In the genomic region with DNA sequence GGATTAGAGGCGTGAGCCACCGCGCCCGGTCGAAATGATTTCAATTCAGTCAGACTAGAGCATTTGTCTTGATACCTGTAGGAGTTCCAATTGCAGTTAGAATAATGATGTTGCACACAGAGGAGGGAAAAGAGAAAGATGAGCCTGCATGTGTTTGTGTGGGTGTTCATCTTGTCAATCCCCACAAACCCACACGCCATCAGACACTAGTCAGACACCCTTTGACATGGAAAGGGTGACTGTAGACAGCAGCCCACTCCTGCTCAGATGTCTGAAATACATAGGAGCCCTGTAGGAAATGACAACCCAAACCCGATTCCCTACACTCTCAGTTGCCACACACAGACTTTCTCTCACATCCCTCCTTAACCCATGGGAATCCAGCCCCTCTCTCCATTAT, we compare ENCODE assay signal across 27 cellular contexts.
"Had no signal": no experiment of that assay in that cellular context is flagged by ENCODE, and none has a peak within 500 bp of the region (broad histone marks: within the 10 kb centered on the region; RNA-seq: fewer than 3 reads in every experiment).

No MANE protein-coding gene starts in this region.

- H3K4me1 ChIP-seq: left lung, spleen had no signal

- H3K27ac ChIP-seq: coronary artery, esophagus muscularis mucosa, foreskin keratinocyte, gastroesophageal sphincter, left lung, neutrophil, parathyroid adenoma, sigmoid colon, skin epidermis, spleen, stomach, thyroid gland had no signal

- H3K27me3 ChIP-seq: esophagus muscularis mucosa, foreskin keratinocyte, gastroesophageal sphincter, heart right ventricle, left lung, neutrophil, sigmoid colon, spleen, stomach, thyroid gland had no signal

- H3K36me3 ChIP-seq: left lung, neutrophil, sigmoid colon, spleen, thyroid gland had no signal

- H3K4me3 Mint-ChIP-seq: mesothelial cell of epicardium; naive B cell; natural killer cell treated with Interleukin-12 subunit alpha and Interleukin-12 subunit beta and Interleukin-15 and Interleukin-18, amount 100 ng/mL, for 72 hours; neural crest cell; stimulated activated naive B cell treated with anti-CD40 and anti-IgM and Interleukin-4, amounts not matched to agents 10 μg/mL and 1 μg/mL and 100 μg/mL, for 72 hours had no signal

- H3K27me3 Mint-ChIP-seq: natural killer cell treated with Interleukin-12 subunit alpha and Interleukin-12 subunit beta and Interleukin-15 and Interleukin-18, amount 100 ng/mL, for 72 hours; progenitor cell of endocrine pancreas had no signal

- H3K79me2 ChIP-seq: parathyroid adenoma had no signal

- DNase-seq: dermis blood vessel endothelial cell; effector memory CD4-positive, alpha-beta T cell; foreskin keratinocyte; heart right ventricle; hippocampal formation; left cardiac atrium; left lung; mesenchymal stem cell; mucosa of descending colon; naive B cell; right cardiac atrium; sigmoid colon; spleen; stimulated activated naive B cell treated with anti-CD40 and anti-IgM and Interleukin-4, amounts not matched to agents 10 μg/mL and 1 μg/mL and 100 μg/mL, for 72 hours; stomach; trophoblast cell had no signal

- H3K27ac Mint-ChIP-seq: mesothelial cell of epicardium; naive B cell; natural killer cell treated with Interleukin-12 subunit alpha and Interleukin-12 subunit beta and Interleukin-15 and Interleukin-18, amount 100 ng/mL, for 72 hours; progenitor cell of endocrine pancreas; stimulated activated naive B cell treated with anti-CD40 and anti-IgM and Interleukin-4, amounts not matched to agents 10 μg/mL and 1 μg/mL and 100 μg/mL, for 72 hours had no signal

- ATAC-seq: foreskin keratinocyte; gastroesophageal sphincter; heart right ventricle; left cardiac atrium; left lung; mucosa of descending colon; natural killer cell treated with Interleukin-12 subunit alpha and Interleukin-12 subunit beta and Interleukin-15 and Interleukin-18, amount 100 ng/mL, for 72 hours; stimulated activated naive B cell treated with anti-CD40 and anti-IgM and Interleukin-4, amounts not matched to agents 10 μg/mL and 1 μg/mL and 100 μg/mL, for 72 hours had no signal

- H3K9me3 ChIP-seq: esophagus muscularis mucosa, gastroesophageal sphincter, heart right ventricle, left lung, mucosa of descending colon, neutrophil, sigmoid colon, spleen, stomach, thyroid gland had no signal

- H3K4me1 Mint-ChIP-seq: naive B cell; neural crest cell; stimulated activated naive B cell treated with anti-CD40 and anti-IgM and Interleukin-4, amounts not matched to agents 10 μg/mL and 1 μg/mL and 100 μg/mL, for 72 hours had no signal

- H3K9me3 Mint-ChIP-seq: mesothelial cell of epicardium; naive B cell; natural killer cell treated with Interleukin-12 subunit alpha and Interleukin-12 subunit beta and Interleukin-15 and Interleukin-18, amount 100 ng/mL, for 72 hours; neural crest cell; stimulated activated naive B cell treated with anti-CD40 and anti-IgM and Interleukin-4, amounts not matched to agents 10 μg/mL and 1 μg/mL and 100 μg/mL, for 72 hours had no signal

- H3K4me3 ChIP-seq: coronary artery, esophagus muscularis mucosa, gastroesophageal sphincter, heart right ventricle, left lung, mucosa of descending colon, sigmoid colon, skin epidermis, spleen, stomach, thyroid gland had no signal

- H3K36me3 Mint-ChIP-seq: mesothelial cell of epicardium; naive B cell; natural killer cell treated with Interleukin-12 subunit alpha and Interleukin-12 subunit beta and Interleukin-15 and Interleukin-18, amount 100 ng/mL, for 72 hours; stimulated activated naive B cell treated with anti-CD40 and anti-IgM and Interleukin-4, amounts not matched to agents 10 μg/mL and 1 μg/mL and 100 μg/mL, for 72 hours had no signal

- H2AFZ ChIP-seq: parathyroid adenoma had no signal
